18 cellular contexts compared by ENCODE assay signal in the genomic region with DNA sequence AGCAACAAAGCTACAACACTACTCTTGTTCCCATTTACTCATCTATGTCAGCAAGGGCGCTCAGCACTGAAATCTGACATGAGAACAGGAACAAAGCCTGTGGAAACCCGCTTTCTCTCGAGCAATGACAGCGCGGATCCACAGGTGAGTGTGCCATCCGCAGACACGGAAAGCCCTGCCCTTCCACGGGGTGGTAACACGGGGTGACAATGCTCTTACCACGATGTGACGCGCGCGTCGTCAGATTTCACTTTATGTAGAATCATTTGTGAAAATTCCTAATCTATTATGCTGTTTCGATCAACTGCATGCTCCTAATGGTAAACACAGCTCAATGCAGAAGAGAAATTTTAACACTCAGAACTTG. TPM values are rescaled to one million over a fixed set of nuclear protein-coding genes. Genes with fewer than 3 reads are reported as not detected.
"Had no signal": no experiment of that assay in that cellular context is flagged by ENCODE, and none has a peak within 500 bp of the region (broad histone marks: within the 10 kb centered on the region; RNA-seq: fewer than 3 reads in every experiment).

No MANE protein-coding gene starts in this region.

- H3K36me3 ChIP-seq: adrenal gland, neutrophil, pancreas, thyroid gland, uterus had no signal

- H3K9me3 Mint-ChIP-seq: activated naive CD4-positive, alpha-beta T cell treated with anti-CD3 and anti-CD28 coated beads, Interleukin-2, amount 50 U/mL, for 24 hours; mesothelial cell of epicardium; natural killer cell treated with Interleukin-12 subunit alpha and Interleukin-12 subunit beta and Interleukin-15 and Interleukin-18, amount 100 ng/mL, for 72 hours; stimulated activated naive B cell treated with anti-CD40 and anti-IgM and Interleukin-4, amounts not matched to agents 10 μg/mL and 1 μg/mL and 100 μg/mL, for 72 hours; T-helper 2 cell treated with Interferon-gamma antibody and Interleukin-4, amounts not matched to agents 5 μg/mL and 100 μg/mL, for 36 hours had no signal

- H3K4me1 Mint-ChIP-seq: activated naive CD4-positive, alpha-beta T cell treated with anti-CD3 and anti-CD28 coated beads, Interleukin-2, amount 50 U/mL, for 24 hours; mesothelial cell of epicardium had no signal

- H3K27ac ChIP-seq: adrenal gland, foreskin keratinocyte, neutrophil, pancreas, uterus had no signal

- H3K27me3 Mint-ChIP-seq: activated naive CD4-positive, alpha-beta T cell treated with anti-CD3 and anti-CD28 coated beads, Interleukin-2, amount 50 U/mL, for 24 hours; natural killer cell treated with Interleukin-12 subunit alpha and Interleukin-12 subunit beta and Interleukin-15 and Interleukin-18, amount 100 ng/mL, for 72 hours; stimulated activated naive B cell treated with anti-CD40 and anti-IgM and Interleukin-4, amounts not matched to agents 10 μg/mL and 1 μg/mL and 100 μg/mL, for 72 hours had no signal

- H3K27me3 ChIP-seq: adrenal gland, foreskin keratinocyte, neutrophil, pancreas, thyroid gland, uterus had no signal

- H3K4me3 Mint-ChIP-seq: activated naive CD4-positive, alpha-beta T cell treated with anti-CD3 and anti-CD28 coated beads, Interleukin-2, amount 50 U/mL, for 24 hours; mesothelial cell of epicardium; natural killer cell treated with Interleukin-12 subunit alpha and Interleukin-12 subunit beta and Interleukin-15 and Interleukin-18, amount 100 ng/mL, for 72 hours; stimulated activated naive B cell treated with anti-CD40 and anti-IgM and Interleukin-4, amounts not matched to agents 10 μg/mL and 1 μg/mL and 100 μg/mL, for 72 hours; T-helper 2 cell treated with Interferon-gamma antibody and Interleukin-4, amounts not matched to agents 5 μg/mL and 100 μg/mL, for 36 hours had no signal

- H3K36me3 Mint-ChIP-seq: natural killer cell treated with Interleukin-12 subunit alpha and Interleukin-12 subunit beta and Interleukin-15 and Interleukin-18, amount 100 ng/mL, for 72 hours had no signal

- H3K27ac Mint-ChIP-seq: activated naive CD4-positive, alpha-beta T cell treated with anti-CD3 and anti-CD28 coated beads, Interleukin-2, amount 50 U/mL, for 24 hours; mesothelial cell of epicardium; natural killer cell treated with Interleukin-12 subunit alpha and Interleukin-12 subunit beta and Interleukin-15 and Interleukin-18, amount 100 ng/mL, for 72 hours; T-helper 2 cell treated with Interferon-gamma antibody and Interleukin-4, amounts not matched to agents 5 μg/mL and 100 μg/mL, for 36 hours had no signal

- H3K4me1 ChIP-seq: foreskin keratinocyte, pancreas had no signal

- H3K9me3 ChIP-seq: adrenal gland, neutrophil, pancreas, thyroid gland, uterus had no signal

- H3K4me3 ChIP-seq: adrenal gland, lung, pancreas, thyroid gland, uterus had no signal

- ATAC-seq: foreskin keratinocyte; stimulated activated naive B cell treated with anti-CD40 and anti-IgM and Interleukin-4, amounts not matched to agents 10 μg/mL and 1 μg/mL and 100 μg/mL, for 72 hours had no signal

- DNase-seq: activated CD4-positive, alpha-beta T cell treated with anti-CD3 and anti-CD28 coated beads, Interleukin-2, amount 50 U/mL, for 1 hour; activated CD8-positive, alpha-beta memory T cell treated with anti-CD3 and anti-CD28 coated beads, Interleukin-2, amount 50 U/mL, for 4 hours; activated gamma-delta T cell; activated T-cell treated with anti-CD3 and anti-CD28 coated beads, Interleukin-2, amount 50 U/mL, for 48 hours; foreskin keratinocyte; hippocampal formation; left colon; stimulated activated naive B cell treated with anti-CD40 and anti-IgM and Interleukin-4, amounts not matched to agents 10 μg/mL and 1 μg/mL and 100 μg/mL, for 72 hours; thyroid gland; uterus had no signal

RNA-seq across cellular contexts. Expression of a gene that starts 37.7 kb away (rescaled TPM):
- total RNA-seq: natural killer cell treated with Interleukin-12 subunit alpha and Interleukin-12 subunit beta and Interleukin-15 and Interleukin-18, amount 100 ng/mL, for 72 hours had no signal
